In the genomic region with DNA sequence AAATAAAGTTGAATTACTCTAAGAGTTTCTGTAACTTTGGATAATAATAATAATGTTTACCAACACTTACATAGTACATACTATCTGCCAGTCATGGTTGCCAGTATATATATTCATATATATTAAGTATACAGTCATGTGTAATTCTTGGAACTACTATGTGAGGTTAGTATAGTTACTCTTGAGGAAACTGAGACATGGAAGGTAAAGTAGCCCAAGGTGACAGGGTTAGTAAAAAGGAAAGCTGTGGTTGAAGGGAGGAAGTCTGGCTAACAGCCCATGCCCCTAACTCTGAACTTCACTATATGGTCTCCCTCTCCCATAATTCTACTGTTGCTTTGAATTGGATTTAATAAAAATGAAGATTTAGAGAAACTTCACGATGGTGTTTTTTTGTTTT, we compare ENCODE assay signal across 22 cellular contexts.
A peak's percentile ranks its signal among the peaks of the same experiment; 100 is the strongest.
DNase-seq lines count a peak whose midpoint lies in the region; ATAC-seq and TF ChIP-seq lines count a peak whose summit lies in the region.
"Had no signal": no experiment of that assay in that cellular context is flagged by ENCODE, and none has a peak within 500 bp of the region (broad histone marks: within the 10 kb centered on the region; RNA-seq: fewer than 3 reads in every experiment).

No MANE protein-coding gene starts in this region.

- peaks cover 51% of the 10 kb centered on the region for H3K4me1 Mint-ChIP-seq in activated T-cell treated with anti-CD3 and anti-CD28 coated beads, Interleukin-2, amount 50 U/mL, for 24 hours (ENCODE audit: low read depth)
- peaks cover 43% of the 10 kb centered on the region for H3K4me1 Mint-ChIP-seq in stimulated activated effector memory CD8-positive, alpha-beta T cell treated with anti-CD3 and anti-CD28 coated beads, Interleukin-12 subunit alpha, Interleukin-12 subunit beta, amount 100 ng/mL, for 72 hours

- no peak for TF ChIP-seq CTCF in GM13977 (IDR thresholded peaks at IDR 0.05; ENCODE audit: extremely low read depth, insufficient read depth, missing control alignments)

- in situ Hi-C loops in GM13977 (cut with MboI; ENCODE audit: low pct_unique_long_range_greater_than_20kb, low sequenced_read_pairs, unreplicated experiment), result loop anchor here (25.0 kb wide), 1 partner anchor 783 kb away; a partner anchor contains a TSS

- H3K36me3 Mint-ChIP-seq in activated T-cell treated with anti-CD3 and anti-CD28 coated beads, Interleukin-2, amount 50 U/mL, for 24 hours (ENCODE audit: low read depth), result peaks cover 56% of the 10 kb centered on the region
- peaks cover 15% of the 10 kb centered on the region for H3K36me3 Mint-ChIP-seq in stimulated activated effector memory CD8-positive, alpha-beta T cell treated with anti-CD3 and anti-CD28 coated beads, Interleukin-12 subunit alpha, Interleukin-12 subunit beta, amount 100 ng/mL, for 72 hours

- ATAC-seq in GM21529 (IDR thresholded peaks at IDR 0.05; ENCODE audit: unreplicated experiment) (peak; percentile 49), HG03045 (IDR thresholded peaks at IDR 0.05; ENCODE audit: unreplicated experiment) (peak; percentile 43)
- peak; percentile 89 for ATAC-seq in stimulated activated effector memory CD8-positive, alpha-beta T cell treated with anti-CD3 and anti-CD28 coated beads, Interleukin-12 subunit alpha, Interleukin-12 subunit beta, amount 100 ng/mL, for 72 hours
- ATAC-seq: A549, heart right ventricle, HepG2 had no signal

- H3K9me3 Mint-ChIP-seq in activated T-cell treated with anti-CD3 and anti-CD28 coated beads, Interleukin-2, amount 50 U/mL, for 24 hours, result no peaks in the 10 kb centered on the region
- H3K9me3 Mint-ChIP-seq in stimulated activated effector memory CD8-positive, alpha-beta T cell treated with anti-CD3 and anti-CD28 coated beads, Interleukin-12 subunit alpha, Interleukin-12 subunit beta, amount 100 ng/mL, for 72 hours, result no peaks in the 10 kb centered on the region
- H3K9me3 Mint-ChIP-seq: activated T-helper 1 cell treated with anti-CD3 and anti-CD28 coated beads, Interleukin-12 subunit alpha, Interleukin-12 subunit beta, Interleukin-2, Interleukin-4 antibody, amounts not matched to agents 30 ng/mL and 10 ng/mL and 1 ng/mL, durations not matched to agents 14 hours and 24 hours and 36 hours; CD14-positive monocyte; central memory CD8-positive, alpha-beta T cell; stimulated activated naive CD8-positive, alpha-beta T cell treated with anti-CD3 and anti-CD28 coated beads, Interleukin-15, Interleukin-2, amounts not matched to agents 100 ng/mL and 50 ng/mL, for 24 hours had no signal

- H3K4me3 Mint-ChIP-seq in activated T-cell treated with anti-CD3 and anti-CD28 coated beads, Interleukin-2, amount 50 U/mL, for 24 hours, result no peak overlapping the region
- peak overlapping the region; percentile 48 for H3K4me3 Mint-ChIP-seq in stimulated activated effector memory CD8-positive, alpha-beta T cell treated with anti-CD3 and anti-CD28 coated beads, Interleukin-12 subunit alpha, Interleukin-12 subunit beta, amount 100 ng/mL, for 72 hours
- H3K4me3 Mint-ChIP-seq: CD14-positive monocyte; central memory CD8-positive, alpha-beta T cell; stimulated activated naive CD8-positive, alpha-beta T cell treated with anti-CD3 and anti-CD28 coated beads, Interleukin-15, Interleukin-2, amounts not matched to agents 100 ng/mL and 50 ng/mL, for 24 hours had no signal

- no peaks in the 10 kb centered on the region for H3K27me3 Mint-ChIP-seq in activated T-cell treated with anti-CD3 and anti-CD28 coated beads, Interleukin-2, amount 50 U/mL, for 24 hours
- H3K27me3 Mint-ChIP-seq: central memory CD8-positive, alpha-beta T cell; stimulated activated naive CD8-positive, alpha-beta T cell treated with anti-CD3 and anti-CD28 coated beads, Interleukin-15, Interleukin-2, amounts not matched to agents 100 ng/mL and 50 ng/mL, for 24 hours had no signal

- peak overlapping the region; percentile 57 for H3K27ac Mint-ChIP-seq in activated T-cell treated with anti-CD3 and anti-CD28 coated beads, Interleukin-2, amount 50 U/mL, for 24 hours
- peak overlapping the region; percentile 68 for H3K27ac Mint-ChIP-seq in stimulated activated effector memory CD8-positive, alpha-beta T cell treated with anti-CD3 and anti-CD28 coated beads, Interleukin-12 subunit alpha, Interleukin-12 subunit beta, amount 100 ng/mL, for 72 hours
- H3K27ac Mint-ChIP-seq: activated T-helper 1 cell treated with anti-CD3 and anti-CD28 coated beads, Interleukin-12 subunit alpha, Interleukin-12 subunit beta, Interleukin-2, Interleukin-4 antibody, amounts not matched to agents 30 ng/mL and 10 ng/mL and 1 ng/mL, durations not matched to agents 14 hours and 24 hours and 36 hours; stimulated activated naive CD8-positive, alpha-beta T cell treated with anti-CD3 and anti-CD28 coated beads, Interleukin-15, Interleukin-2, amounts not matched to agents 100 ng/mL and 50 ng/mL, for 24 hours had no signal

- no peak for DNase-seq in activated T-cell treated with anti-CD3 and anti-CD28 coated beads, Interleukin-2, amount 50 U/mL, for 24 hours
- DNase-seq in activated T-cell treated with anti-CD3 and anti-CD28 coated beads for 4 hours, result no peak
- DNase-seq in stimulated activated effector memory CD8-positive, alpha-beta T cell treated with anti-CD3 and anti-CD28 coated beads, Interleukin-12 subunit alpha, Interleukin-12 subunit beta, amount 100 ng/mL, for 72 hours (ENCODE audit: low spot score in 2 of 2), result no peak
- no peak for DNase-seq in GM13977 (ENCODE audit: low spot score)
- no peak for DNase-seq in NCI-H187 treated with DMSO at 0.1 percent for 48 hours (lab: John Stamatoyannopoulos, UW)
- no peak for DNase-seq in amniotic stem cell (lab: John Stamatoyannopoulos, UW)
- DNase-seq: DMS79; effector CD4-positive, alpha-beta T cell; heart right ventricle; islet precursor cell; mesendoderm; NCI-H2081; NCI-H524 treated with DMSO at 0.1 percent for 48 hours; stimulated activated CD4-positive, alpha-beta T cell treated with anti-CD3 and anti-CD28 coated beads, Interleukin-12 subunit alpha, Interleukin-12 subunit beta, amount 100 ng/mL, for 4 hours had no signal
